Comparison of ENCODE assay signal across 8 cellular contexts in the genomic region with DNA sequence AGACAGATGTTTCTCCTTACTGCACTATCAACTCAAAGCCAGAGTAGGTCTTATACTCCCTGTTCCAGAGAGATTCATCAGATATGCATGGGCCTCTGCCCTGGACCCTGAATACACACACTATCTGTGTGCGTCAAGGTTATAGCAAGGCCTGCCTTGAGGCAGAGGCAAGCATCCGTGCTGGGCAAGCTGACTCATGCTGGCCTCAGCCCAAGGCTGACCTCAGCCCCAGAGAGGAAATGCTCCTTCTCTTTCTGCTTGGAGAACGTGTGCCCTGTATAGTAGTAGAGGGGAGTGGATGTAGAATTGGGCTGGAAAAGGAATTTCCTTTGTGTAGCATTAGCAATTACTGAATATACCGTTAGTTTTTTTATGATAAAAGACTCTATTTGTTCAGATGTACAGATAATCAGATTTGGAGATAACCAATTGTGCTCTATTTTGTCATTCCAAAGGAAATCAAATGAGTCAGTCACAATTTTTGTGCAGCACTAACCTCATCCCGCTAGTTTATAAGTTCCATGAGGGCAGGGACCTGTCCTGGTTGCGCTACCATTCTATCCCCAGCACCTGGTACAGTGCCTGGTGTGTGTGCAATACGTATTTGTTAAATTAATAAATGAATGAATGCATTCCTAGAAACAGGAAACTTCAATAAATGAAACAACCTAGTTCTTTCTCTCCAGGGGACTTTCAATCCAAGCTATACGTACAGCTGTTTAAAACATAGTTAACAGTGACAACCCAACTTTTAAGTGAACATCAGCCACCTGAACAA. TPM values are rescaled to one million over a fixed set of nuclear protein-coding genes. Genes with fewer than 3 reads are reported as not detected.
DNase-seq lines count a peak whose midpoint lies in the region; ATAC-seq and TF ChIP-seq lines count a peak whose summit lies in the region.

No MANE protein-coding gene starts in this region.

- peaks cover 4% of the 10 kb centered on the region for H3K27me3 Mint-ChIP-seq in osteocyte (ENCODE audit: unreplicated experiment)

- no peaks in the 10 kb centered on the region for H3K9me3 ChIP-seq in esophagus squamous epithelium

- H3K36me3 ChIP-seq in esophagus squamous epithelium = no peaks in the 10 kb centered on the region

- no peak overlapping the region for H3K27ac ChIP-seq in esophagus squamous epithelium

- H3K4me3 Mint-ChIP-seq in osteocyte (ENCODE audit: unreplicated experiment) = no peak overlapping the region

- TF ChIP-seq POLR2A in esophagus squamous epithelium (IDR thresholded peaks at IDR 0.05) = no peak

- WGBS in esophagus squamous epithelium, 2 donors = 52% methylated on average over 8 of the region's 8 CpGs

- no peaks in the 10 kb centered on the region for H3K9me3 Mint-ChIP-seq in osteocyte (ENCODE audit: unreplicated experiment)

- H3K27me3 ChIP-seq in esophagus squamous epithelium = peaks cover 0 to 22% (median 0%) of the 10 kb centered on the region in 4 donors

- peaks cover 13% of the 10 kb centered on the region for H3K4me1 Mint-ChIP-seq in osteocyte (ENCODE audit: unreplicated experiment)

- H3K36me3 Mint-ChIP-seq in osteocyte (ENCODE audit: unreplicated experiment) = no peaks in the 10 kb centered on the region

- intact Hi-C loops in esophagus squamous epithelium (cut with DNase I) = no loop called here

- ATAC-seq in GM21825 (IDR thresholded peaks at IDR 0.05; ENCODE audit: unreplicated experiment) = no peak
- ATAC-seq in HG02623 (IDR thresholded peaks at IDR 0.05; ENCODE audit: unreplicated experiment) = no peak

- peak; percentile 50 for DNase-seq in DMS53 treated with DMSO at 0.1 percent for 48 hours (lab: John Stamatoyannopoulos, UW; ENCODE audit: unreplicated experiment)
- DNase-seq in fibroblast of mammary gland (ENCODE audit: low read depth) = peak; percentile 96
- DNase-seq in osteocyte (ENCODE audit: extremely low spot score, unreplicated experiment) = no peak
- DNase-seq in esophagus squamous epithelium (lab: John Stamatoyannopoulos, UW) = no peak
- DNase-seq in GM19238 (ENCODE audit: insufficient read length, low spot score) = no peak

- peak overlapping the region; percentile 55 for H3K27ac Mint-ChIP-seq in osteocyte (ENCODE audit: unreplicated experiment)

- TF ChIP-seq CTCF in fibroblast of mammary gland (conservative IDR thresholded peaks at IDR 0.05; ENCODE audit: control insufficient read depth, insufficient read depth, low read depth, low read length) (no peak), osteocyte (IDR thresholded peaks at IDR 0.05) (no peak), esophagus squamous epithelium (IDR thresholded peaks at IDR 0.05) (no peak)

- no peaks in the 10 kb centered on the region for H3K4me1 ChIP-seq in esophagus squamous epithelium

- H3K4me3 ChIP-seq in fibroblast of mammary gland (ENCODE audit: control insufficient read depth, low read depth, low read length) (no peak overlapping the region), esophagus squamous epithelium (no peak overlapping the region)

TF ChIP-seq in PFSK-1, 5 proteins besides CTCF, POLR2A, EP300 and RAD21:
- peak; percentile 66 for TF ChIP-seq FOXP2 (optimal IDR thresholded peaks at IDR 0.05; ENCODE audit: borderline replicate concordance, extremely low read depth, extremely low read length, insufficient read depth)
- TF ChIP-seq SIN3A (IDR thresholded peaks at IDR 0.05; ENCODE audit: borderline replicate concordance, insufficient read depth, low read length) = no peak

RNA-seq across cellular contexts. Expression of a gene that starts 13.3 kb away (rescaled TPM):
- polyA plus RNA-seq in PFSK-1 (2012; ENCODE audit: insufficient read length, low read depth) = not detected
- not detected in 2 replicates for total RNA-seq in osteocyte
- not detected for total RNA-seq in esophagus squamous epithelium

RNA-seq across cellular contexts. Expression of a gene that starts 24.6 kb away (rescaled TPM):
- 18.7 TPM for polyA plus RNA-seq in PFSK-1 (2012; ENCODE audit: insufficient read length, low read depth)
- total RNA-seq in osteocyte (82.5 and 88.8 TPM in 2 replicates), esophagus squamous epithelium (10 to 100 TPM; 25.4 to 70.8 (median 51.0) TPM)

Comparison
In these comparisons a context has a peak if more than half of its experiments do, and no peak if none do; other contexts are left out.
1. DNase-seq: peak in DMS53 treated with DMSO at 0.1 percent for 48 hours (single experiment) and fibroblast of mammary gland (single experiment); none in osteocyte (single experiment), esophagus squamous epithelium (single experiment) and GM19238 (single experiment).